ENCODE assay signal across 8 cellular contexts in genomic region chr14:54652188-54652889, GRCh38.
DNase-seq lines count a peak whose midpoint lies in the region; ATAC-seq lines count a peak whose summit lies in the region.

No MANE protein-coding gene starts in this region.

- peak; percentile 90 for ATAC-seq in left ventricle myocardium superior
- ATAC-seq in sciatic nerve: peak; percentile 96
- ATAC-seq in HG03378 (IDR thresholded peaks at IDR 0.05; ENCODE audit: unreplicated experiment): no peak
- no peak for ATAC-seq in HG03432 (IDR thresholded peaks at IDR 0.05; ENCODE audit: unreplicated experiment)
- no peak for ATAC-seq in HG02884 (IDR thresholded peaks at IDR 0.05; ENCODE audit: unreplicated experiment)

- DNase-seq in GOT3 (lab: John Stamatoyannopoulos, UW): peak; percentile 4
- peak; percentile 96 for DNase-seq in amniotic stem cell (lab: John Stamatoyannopoulos, UW)
- peak; percentile 84 for DNase-seq in left ventricle myocardium superior
- peak; percentile 89 for DNase-seq in sciatic nerve (ENCODE audit: low spot score)
- no peak for DNase-seq in MV-4-11 (lab: John Stamatoyannopoulos, UW)

- intact Hi-C loops in left ventricle myocardium superior (cut with micrococcal nuclease): no loop called here
- intact Hi-C loops in sciatic nerve (cut with DNase I): no loop called here

Comparison
In these comparisons a context has a peak if more than half of its experiments do, and no peak if none do; other contexts are left out.
1. ATAC-seq: peak in left ventricle myocardium superior (single experiment) and sciatic nerve (single experiment); none in HG03378 (single experiment), HG03432 (single experiment) and HG02884 (single experiment).